Comparison of ENCODE assay signal across 21 cellular contexts in genomic region chr1:54680387-54680786, GRCh38. TPM values are rescaled to one million over a fixed set of nuclear protein-coding genes. Genes with fewer than 3 reads are reported as not detected.
DNase-seq lines count a peak whose midpoint lies in the region; ATAC-seq and TF ChIP-seq lines count a peak whose summit lies in the region.
"Had no signal": no experiment of that assay in that cellular context is flagged by ENCODE, and none has a peak within 500 bp of the region (broad histone marks: within the 10 kb centered on the region; RNA-seq: fewer than 3 reads in every experiment).

No MANE protein-coding gene starts in this region.

- no peak overlapping the region for H3K14ac ChIP-seq in trophoblast cell (ENCODE audit: low read length)

- H3K36me3 Mint-ChIP-seq in HFFc6 (ENCODE audit: low read depth) (no peaks in the 10 kb centered on the region), chondrocyte (ENCODE audit: low read depth) (no peaks in the 10 kb centered on the region)
- H3K36me3 Mint-ChIP-seq: CD4-positive, alpha-beta memory T cell had no signal

- H3K79me2 ChIP-seq in neural cell (replicated peaks; ENCODE audit: insufficient read depth, low read length) = no peaks in the 10 kb centered on the region
- no peaks in the 10 kb centered on the region for H3K79me2 ChIP-seq in trophoblast cell (ENCODE audit: control insufficient read depth, insufficient read depth, low read length, poor library complexity)

- no peak overlapping the region for H2BK5ac ChIP-seq in trophoblast cell (ENCODE audit: low read depth, low read length, poor library complexity)

- H3K4me2 ChIP-seq in neural cell (ENCODE audit: low read length) (peak overlapping the region; percentile 95), trophoblast cell (ENCODE audit: low read length) (no peak overlapping the region)

- H2AFZ ChIP-seq in neural cell (ENCODE audit: low read depth, low read length) (no peak overlapping the region), trophoblast cell (ENCODE audit: insufficient read depth, low read length, poor library complexity) (no peak overlapping the region)

- no peak overlapping the region for H4K91ac ChIP-seq in trophoblast cell (ENCODE audit: low read depth, low read length)

- no peak overlapping the region for H3K4ac ChIP-seq in trophoblast cell (ENCODE audit: low read depth, low read length)

- 74% methylated on average over 7 of the region's 8 CpGs for WGBS in suprapubic skin
- no CpG with 5 or more reads among the region's 8 CpGs for WGBS in trophoblast cell (ENCODE audit: extremely low coverage, insufficient coverage, insufficient read length)

- no peak overlapping the region for H3K18ac ChIP-seq in trophoblast cell (ENCODE audit: low read length)

- H3K27ac Mint-ChIP-seq in HFFc6 (peak overlapping the region; percentile 44; the same call in 1 of the 2 replicates), chondrocyte (ENCODE audit: unreplicated experiment) (no peak overlapping the region)

- H3K9me2 ChIP-seq in neural cell (ENCODE audit: insufficient read depth, low read length) = no peaks in the 10 kb centered on the region

- H3K4me1 Mint-ChIP-seq in HFFc6 (ENCODE audit: low read depth) (no peaks in the 10 kb centered on the region), chondrocyte (ENCODE audit: low read depth) (no peaks in the 10 kb centered on the region)

- H2AK5ac ChIP-seq in trophoblast cell (ENCODE audit: low read length) = no peak overlapping the region

- DNase-seq in HFFc6 (no peak), chondrocyte (ENCODE audit: low spot score) (peak; percentile 57), retina (peak; percentile 25), suprapubic skin (ENCODE audit: low spot score in 2 of 2) (no peak), trophoblast cell (no peak)
- DNase-seq: C1 segment of cervical spinal cord; Calu3; CD4-positive, alpha-beta memory T cell; COR-L47; DMS79 treated with DMSO at 0.1 percent for 48 hours; GF-D8; GOT3 had no signal

- H3K4me3 ChIP-seq in neural cell (ENCODE audit: low read length) (peak overlapping the region; percentile 57), suprapubic skin (no peak overlapping the region), trophoblast cell (ENCODE audit: low read depth, low read length) (no peak overlapping the region)
- H3K4me3 ChIP-seq: HAP-1 had no signal

- no peak for TF ChIP-seq RAD21 in neural cell (conservative IDR thresholded peaks at IDR 0.05)

- no peak overlapping the region for H4K8ac ChIP-seq in trophoblast cell (ENCODE audit: low read depth, low read length)

- H3K36me3 ChIP-seq in neural cell (ENCODE audit: insufficient read depth, low read length) = no peaks in the 10 kb centered on the region
- no peaks in the 10 kb centered on the region for H3K36me3 ChIP-seq in suprapubic skin
- H3K36me3 ChIP-seq in trophoblast cell (ENCODE audit: control insufficient read depth in 1 of 2, insufficient read depth in 2 of 2, low read length in 2 of 2) = no peaks in the 10 kb centered on the region
- H3K36me3 ChIP-seq: HAP-1 had no signal

- H3K9me3 Mint-ChIP-seq in HFFc6 (no peaks in the 10 kb centered on the region), chondrocyte (ENCODE audit: low read depth) (no peaks in the 10 kb centered on the region)
- H3K9me3 Mint-ChIP-seq: CD4-positive, alpha-beta memory T cell had no signal

- no peak for TF ChIP-seq POLR2A in suprapubic skin (IDR thresholded peaks at IDR 0.05)

- peaks cover 34% of the 10 kb centered on the region for H3K27me3 Mint-ChIP-seq in HFFc6 (ENCODE audit: insufficient read depth)
- peaks cover 29% of the 10 kb centered on the region for H3K27me3 Mint-ChIP-seq in chondrocyte (ENCODE audit: low read depth)
- H3K27me3 Mint-ChIP-seq: CD4-positive, alpha-beta memory T cell had no signal

- H3K9me3 ChIP-seq in neural cell (ENCODE audit: low read length) = no peaks in the 10 kb centered on the region
- H3K9me3 ChIP-seq in suprapubic skin = no peaks in the 10 kb centered on the region
- peaks cover 3% of the 10 kb centered on the region for H3K9me3 ChIP-seq in trophoblast cell (ENCODE audit: insufficient read depth, low read depth, low read length)
- H3K9me3 ChIP-seq: HAP-1 had no signal

- no peaks in the 10 kb centered on the region for H3K79me1 ChIP-seq in trophoblast cell (ENCODE audit: low read length)

- H3K9ac ChIP-seq in neural cell (ENCODE audit: low read length) (peak overlapping the region; percentile 62), trophoblast cell (ENCODE audit: low read length) (no peak overlapping the region)

- no peaks in the 10 kb centered on the region for H3F3A ChIP-seq in neural cell (ENCODE audit: insufficient read depth, low read length, poor library complexity, severe bottlenecking)

- no peak for TF ChIP-seq CTCF in HFFc6 (IDR thresholded peaks at IDR 0.05)
- TF ChIP-seq CTCF in chondrocyte (IDR thresholded peaks at IDR 0.05) = no peak
- TF ChIP-seq CTCF in neural cell (IDR thresholded peaks at IDR 0.05; ENCODE audit: poor library complexity, severe bottlenecking) = no peak
- no peak for TF ChIP-seq CTCF in suprapubic skin (IDR thresholded peaks at IDR 0.05)

- TF ChIP-seq EP300 in neural cell (conservative IDR thresholded peaks at IDR 0.05; ENCODE audit: poor library complexity, severe bottlenecking) (no peak), suprapubic skin (IDR thresholded peaks at IDR 0.05) (no peak)

- no peak for ATAC-seq in GM18868 (IDR thresholded peaks at IDR 0.05; ENCODE audit: unreplicated experiment)
- no peak for ATAC-seq in HG03196 (IDR thresholded peaks at IDR 0.05; ENCODE audit: unreplicated experiment)

- H2BK120ac ChIP-seq in trophoblast cell (ENCODE audit: insufficient read depth, low read length, poor library complexity) = no peak overlapping the region

- H3K27ac ChIP-seq in neural cell (ENCODE audit: low read length) (peak overlapping the region; percentile 93), suprapubic skin (no peak overlapping the region), trophoblast cell (ENCODE audit: low read depth, low read length) (no peak overlapping the region)

- H3K27me3 ChIP-seq in neural cell (ENCODE audit: insufficient read depth, low read depth, low read length) (no peaks in the 10 kb centered on the region), suprapubic skin (no peaks in the 10 kb centered on the region), trophoblast cell (ENCODE audit: insufficient read depth, low read length) (no peaks in the 10 kb centered on the region)

- H4K12ac ChIP-seq in trophoblast cell (ENCODE audit: low read depth, low read length) = no peak overlapping the region

- H3K23ac ChIP-seq in trophoblast cell (ENCODE audit: low read length) = no peak overlapping the region

- H4K20me1 ChIP-seq in neural cell (ENCODE audit: insufficient read depth) = no peaks in the 10 kb centered on the region

- H3K4me1 ChIP-seq in suprapubic skin (no peaks in the 10 kb centered on the region), trophoblast cell (ENCODE audit: control insufficient read depth in 1 of 2, insufficient read depth in 2 of 2, low read length in 2 of 2) (peaks cover 0 to 2% of the 10 kb centered on the region in 2 experiments)
- H3K4me1 ChIP-seq: HAP-1 had no signal

- no peak overlapping the region for H2BK12ac ChIP-seq in trophoblast cell (ENCODE audit: low read length)

- H3K4me3 Mint-ChIP-seq in HFFc6 (no peak overlapping the region), chondrocyte (ENCODE audit: unreplicated experiment) (no peak overlapping the region)
- H3K4me3 Mint-ChIP-seq: CD4-positive, alpha-beta memory T cell had no signal

TF ChIP-seq in neural cell, 6 proteins besides CTCF, POLR2A, EP300 and RAD21 (continues in another document):
- TF ChIP-seq POLR2AphosphoS5 (IDR thresholded peaks at IDR 0.05) (no peak), SMC3 (conservative IDR thresholded peaks at IDR 0.05; ENCODE audit: poor library complexity) (no peak), MXI1 (conservative IDR thresholded peaks at IDR 0.05; ENCODE audit: poor library complexity, severe bottlenecking) (no peak), REST (IDR thresholded peaks at IDR 0.05; ENCODE audit: borderline replicate concordance) (no peak)

RNA-seq across cellular contexts. Expression of gene TTC4, which starts 35.3 kb away (rescaled TPM):
- 10 to 100 TPM; 20.1 to 31.5 (median 28.2) TPM for total RNA-seq in HFFc6 (2021; fragmentation: NEBNext Ultra II Directional; extraction: Animal tissue kit (Norgen Biotek cat#: 25700))
- total RNA-seq in chondrocyte (12.6 to 14.7 TPM (median 12.7 TPM) in 3 replicates), suprapubic skin (10 to 100 TPM; 16.7 to 59.9 (median 18.2) TPM)
- 22.5 and 27.2 TPM in 2 replicates for polyA plus RNA-seq in neural cell
- polyA minus RNA-seq in neural cell = 27.0 and 43.2 TPM in 2 replicates
- 14.7 and 16.5 TPM in 2 replicates for polyA plus RNA-seq in trophoblast cell (2013)

RNA-seq across cellular contexts. Expression of gene MROH7, which starts 38.8 kb away (rescaled TPM):
- total RNA-seq in HFFc6 (2021; fragmentation: NEBNext Ultra II Directional; extraction: Animal tissue kit (Norgen Biotek cat#: 25700)) = under 1 TPM in 1 of 6 experiments, not detected in 5; 0.09 TPM
- 0.15 TPM in 1 of 3 replicates, not detected in the others for total RNA-seq in chondrocyte
- not detected in 2 replicates for polyA plus RNA-seq in neural cell
- not detected in 2 replicates for polyA minus RNA-seq in neural cell
- 1 to 10 TPM; 2.0 to 5.7 (median 3.8) TPM for total RNA-seq in suprapubic skin
- polyA plus RNA-seq in trophoblast cell (2013) = 0.16 and 0.24 TPM in 2 replicates
- total RNA-seq: A172, A673, Daoy, G401 had no signal
- polyA plus RNA-seq: CD4-positive, alpha-beta memory T cell had no signal

RNA-seq across cellular contexts. Expression of gene FAM151A, which starts 57.1 kb away (rescaled TPM):
- total RNA-seq in HFFc6 (2021; fragmentation: NEBNext Ultra II Directional; extraction: Animal tissue kit (Norgen Biotek cat#: 25700)) = not detected
- total RNA-seq in chondrocyte (not detected in 3 replicates), suprapubic skin (under 1 TPM in 1 of 4 donors, not detected in 3; 0.47 TPM)
- polyA plus RNA-seq in neural cell = not detected in 2 replicates
- polyA minus RNA-seq in neural cell = not detected in 2 replicates
- polyA plus RNA-seq in trophoblast cell (2013) = 0.18 and 0.21 TPM in 2 replicates
- total RNA-seq: A172; A673; Calu3; CD4-positive, alpha-beta memory T cell; Daoy had no signal
- polyA plus RNA-seq: BJ; CD4-positive, alpha-beta memory T cell had no signal

Comparison
In these comparisons a context has a peak if more than half of its experiments do, and no peak if none do; other contexts are left out.
1. DNase-seq: peak in chondrocyte (single experiment) and retina (single experiment); none in HFFc6 (single experiment), suprapubic skin (0 of 2) and trophoblast cell (0 of 2).